6 cellular contexts compared by ENCODE assay signal in genomic region chr1:82896036-82896435, GRCh38.
"Had no signal": no experiment of that assay in that cellular context is flagged by ENCODE, and none has a peak within 500 bp of the region (broad histone marks: within the 10 kb centered on the region; RNA-seq: fewer than 3 reads in every experiment).

No MANE protein-coding gene starts in this region.

- DNase-seq: H9, HCEC 1CT, IMR-90, KG1 had no signal

- H3K4me3 ChIP-seq: GM23338, K562 had no signal
